1 cellular context compared by ENCODE assay signal in the genomic region with DNA sequence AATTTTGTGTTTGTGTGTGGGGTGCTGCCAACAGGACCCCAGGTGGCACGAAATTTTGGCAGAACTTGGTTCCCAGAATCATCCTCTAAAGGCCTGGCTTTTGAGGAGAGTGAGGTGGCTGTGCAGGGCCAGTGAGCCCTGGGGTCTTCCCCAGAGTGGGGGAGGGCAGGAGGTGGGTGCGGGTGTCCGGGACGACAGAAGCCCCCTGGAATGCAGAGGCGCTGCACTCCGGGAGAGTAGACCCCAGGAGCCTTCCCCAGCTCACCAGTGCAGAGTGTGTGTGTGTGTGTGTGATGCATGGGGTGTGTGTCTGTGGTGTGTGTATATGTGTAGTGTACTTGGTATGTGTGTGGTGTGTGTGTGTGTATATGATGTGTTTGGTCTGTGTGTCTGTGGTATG.
TF ChIP-seq lines count a peak whose summit lies in the region.

No MANE protein-coding gene starts in this region.

TF ChIP-seq in IMR-90, 13 proteins besides CTCF, POLR2A, EP300 and RAD21:
- TF ChIP-seq, protein P1, sequence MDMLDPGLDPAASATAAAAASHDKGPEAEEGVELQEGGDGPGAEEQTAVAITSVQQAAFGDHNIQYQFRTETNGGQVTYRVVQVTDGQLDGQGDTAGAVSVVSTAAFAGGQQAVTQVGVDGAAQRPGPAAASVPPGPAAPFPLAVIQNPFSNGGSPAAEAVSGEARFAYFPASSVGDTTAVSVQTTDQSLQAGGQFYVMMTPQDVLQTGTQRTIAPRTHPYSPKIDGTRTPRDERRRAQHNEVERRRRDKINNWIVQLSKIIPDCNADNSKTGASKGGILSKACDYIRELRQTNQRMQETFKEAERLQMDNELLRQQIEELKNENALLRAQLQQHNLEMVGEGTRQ (IDR thresholded peaks at IDR 0.05; ENCODE audit: low read depth, low read length), result no peak
- TF ChIP-seq MAFK (IDR thresholded peaks at IDR 0.05; ENCODE audit: low read depth, low read length) (no peak), RFX5 (IDR thresholded peaks at IDR 0.05; ENCODE audit: low read depth, low read length) (no peak), CHD1 (IDR thresholded peaks at IDR 0.05; ENCODE audit: low read depth, low read length) (no peak), CEBPB (IDR thresholded peaks at IDR 0.05; ENCODE audit: low read depth, low read length) (no peak), NFE2L2 (IDR thresholded peaks at IDR 0.05; ENCODE audit: low read depth, low read length) (no peak), MAZ (IDR thresholded peaks at IDR 0.05; ENCODE audit: borderline replicate concordance, low read depth, low read length) (no peak), SMC3 (IDR thresholded peaks at IDR 0.05; ENCODE audit: low read depth, low read length) (no peak)
- TF ChIP-seq, protein P2, sequence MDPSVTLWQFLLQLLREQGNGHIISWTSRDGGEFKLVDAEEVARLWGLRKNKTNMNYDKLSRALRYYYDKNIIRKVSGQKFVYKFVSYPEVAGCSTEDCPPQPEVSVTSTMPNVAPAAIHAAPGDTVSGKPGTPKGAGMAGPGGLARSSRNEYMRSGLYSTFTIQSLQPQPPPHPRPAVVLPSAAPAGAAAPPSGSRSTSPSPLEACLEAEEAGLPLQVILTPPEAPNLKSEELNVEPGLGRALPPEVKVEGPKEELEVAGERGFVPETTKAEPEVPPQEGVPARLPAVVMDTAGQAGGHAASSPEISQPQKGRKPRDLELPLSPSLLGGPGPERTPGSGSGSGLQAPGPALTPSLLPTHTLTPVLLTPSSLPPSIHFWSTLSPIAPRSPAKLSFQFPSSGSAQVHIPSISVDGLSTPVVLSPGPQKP (IDR thresholded peaks at IDR 0.05; ENCODE audit: borderline replicate concordance, low read depth, low read length), result no peak
